24 cellular contexts compared by ENCODE assay signal in genomic region chr2:67066782-67067181, GRCh38.
"Had no signal": no experiment of that assay in that cellular context is flagged by ENCODE, and none has a peak within 500 bp of the region (broad histone marks: within the 10 kb centered on the region; RNA-seq: fewer than 3 reads in every experiment).

No MANE protein-coding gene starts in this region.

- ATAC-seq: activated CD8-positive, alpha-beta memory T cell treated with anti-CD3 and anti-CD28 coated beads, Interleukin-2, amount 10 ng/mL, durations not matched to agents 7 days and 5 days; activated naive CD4-positive, alpha-beta T cell treated with anti-CD3 and anti-CD28 coated beads, Interleukin-2, amount 50 U/mL, for 72 hours; activated naive CD8-positive, alpha-beta T cell treated with anti-CD3 and anti-CD28 coated beads, Interleukin-2, amount 50 U/mL, for 24 hours; body of pancreas; K562 had no signal

- H3K27ac ChIP-seq: ascending aorta, body of pancreas, SK-N-MC had no signal

- H3K4me1 ChIP-seq: ascending aorta had no signal

- H3K36me3 ChIP-seq: ascending aorta had no signal

- H3K27me3 ChIP-seq: ascending aorta, body of pancreas had no signal

- DNase-seq: activated CD4-positive, alpha-beta T cell treated with anti-CD3 and anti-CD28 coated beads for 48 hours; activated CD4-positive, alpha-beta T cell treated with anti-CD3 and anti-CD28 coated beads, Interleukin-2, amount 50 U/mL, for 4 hours; activated CD4-positive, CD25-positive, alpha-beta regulatory T cell treated with anti-CD3 and anti-CD28 coated beads, Interleukin-2, amount 50 U/mL, for 72 hours; activated CD8-positive, alpha-beta memory T cell treated with anti-CD3 and anti-CD28 coated beads, Interleukin-2, amount 10 ng/mL, durations not matched to agents 7 days and 5 days; activated effector memory CD4-positive, alpha-beta T cell treated with anti-CD3 and anti-CD28 coated beads, Interleukin-2, amount 50 U/mL, for 16 hours; activated naive CD4-positive, alpha-beta T cell treated with Interleukin-2 at 50 U/mL for 16 hours; activated naive CD8-positive, alpha-beta T cell treated with anti-CD3 and anti-CD28 coated beads, Interleukin-2, amount 50 U/mL, for 24 hours; activated T-cell treated with anti-CD3 and anti-CD28 coated beads, Interleukin-2, amount 50 U/mL, for 24 hours; amniotic stem cell; body of pancreas; cortex of kidney; Karpas-422; MM.1S; NCI-H1105; NCI-H1436; NCI-H187 treated with DMSO at 0.1 percent for 48 hours; NCI-H2081 treated with DMSO at 0.1 percent for 48 hours; NCI-H446 treated with DMSO at 0.1 percent for 48 hours; NCI-H526 treated with DMSO at 0.1 percent for 48 hours; SIG-M5 had no signal

- H3K4me3 ChIP-seq: ascending aorta, body of pancreas, K562, SK-N-MC had no signal

- H3K9me3 ChIP-seq: ascending aorta, body of pancreas had no signal
